In genomic region chr3:19946291-19946831, GRCh38 we compare ENCODE assay signal across 8 cellular contexts. TPM values are rescaled to one million over a fixed set of nuclear protein-coding genes. Genes with fewer than 3 reads are reported as not detected.
A peak's percentile ranks its signal among the peaks of the same experiment; 100 is the strongest.
DNase-seq lines count a peak whose midpoint lies in the region; ATAC-seq and TF ChIP-seq lines count a peak whose summit lies in the region.

No MANE protein-coding gene starts in this region.

- peak overlapping the region; percentile 94 for H3K27ac ChIP-seq in CD4-positive, alpha-beta T cell (ENCODE audit: low read depth, low read length)
- H3K27ac ChIP-seq in HUES64 (ENCODE audit: low read depth, low read length) (peak overlapping the region; percentile 95), angular gyrus (ENCODE audit: low read depth, low read length) (peak overlapping the region; percentile 88), substantia nigra (ENCODE audit: low read depth, low read length, poor library complexity, severe bottlenecking) (peak overlapping the region; percentile 91)

- H3K9me3 ChIP-seq in CD4-positive, alpha-beta T cell (ENCODE audit: control insufficient read depth, low read length) = no peaks in the 10 kb centered on the region
- no peaks in the 10 kb centered on the region for H3K9me3 ChIP-seq in HUES64 (ENCODE audit: insufficient read depth, low read depth, low read length)

- CTCF ChIA-PET in CD4-positive, alpha-beta T cell (lab: Charles Lee) = no interaction called here

- H3K27me3 Mint-ChIP-seq in CD4-positive, alpha-beta T cell = no peaks in the 10 kb centered on the region

- peak overlapping the region; percentile 93 for H3K4me3 ChIP-seq in HUES64 (ENCODE audit: low read length)

- peaks cover 10% of the 10 kb centered on the region for H3K36me3 ChIP-seq in HUES64 (ENCODE audit: insufficient read depth, low read length)

- peak overlapping the region; percentile 97 for H3K27ac Mint-ChIP-seq in CD4-positive, alpha-beta T cell

- peaks cover 29% of the 10 kb centered on the region for H3K4me1 ChIP-seq in HUES64 (ENCODE audit: insufficient read depth, low read length)

- intact Hi-C loops in CD4-positive, alpha-beta T cell (cut with DNase I, micrococcal nuclease) = loop anchor here (2.0 to 10.0 kb wide), 4 partner anchors 94 to 802 kb away; partner anchors contain the start of genes KAT2B (in 1 of the 2), KCNH8 (in 1 of the 2) and SGO1 (in 1 of the 2)

- H3K4me3 Mint-ChIP-seq in CD4-positive, alpha-beta T cell = peak overlapping the region; percentile 100

- H3K9me3 Mint-ChIP-seq in CD4-positive, alpha-beta T cell = no peaks in the 10 kb centered on the region

- H3K9ac ChIP-seq in HUES64 (ENCODE audit: low read depth, low read length) = peak overlapping the region; percentile 95

- POLR2A ChIA-PET in CD4-positive, alpha-beta T cell (lab: Charles Lee) = interaction anchor here (1.2 to 3.5 kb wide), 2 partner anchors 95 to 96 kb away, joined by 6 to 48 read pairs; partner anchors contain the start of gene KAT2B

- 60% methylated on average over 14 of the region's 17 CpGs for WGBS in HUES64

- peaks cover 32% of the 10 kb centered on the region for H3K36me3 Mint-ChIP-seq in CD4-positive, alpha-beta T cell (ENCODE audit: low read depth)

- no peak for TF ChIP-seq CTCF in CD4-positive, alpha-beta T cell (IDR thresholded peaks at IDR 0.05)

- no peak for DNase-seq in CD4-positive, alpha-beta T cell
- peak; percentile 43 for DNase-seq in inferior parietal cortex (ENCODE audit: extremely low spot score)
- peak in 11 of 49 donors; percentile 24 to 63 (median 47) for DNase-seq in substantia nigra (lab: John Stamatoyannopoulos, UW)
- no peak for DNase-seq in EL
- DNase-seq in NAMALWA (ENCODE audit: low spot score) = no peak

- no peaks in the 10 kb centered on the region for H3K27me3 ChIP-seq in CD4-positive, alpha-beta T cell (ENCODE audit: control insufficient read depth, insufficient read depth, low read length)
- no peaks in the 10 kb centered on the region for H3K27me3 ChIP-seq in HUES64 (ENCODE audit: insufficient read depth, low read length)

- ATAC-seq in CD4-positive, alpha-beta T cell (ENCODE audit: poor library complexity) = peak; percentile 1
- ATAC-seq in GM21390 (IDR thresholded peaks at IDR 0.05; ENCODE audit: unreplicated experiment) = peak; percentile 7

- H3K4me1 Mint-ChIP-seq in CD4-positive, alpha-beta T cell (ENCODE audit: low read depth) = peaks cover 54% of the 10 kb centered on the region

RNA-seq across cellular contexts. Expression of gene RAB5A, which starts 0.5 kb away (rescaled TPM):
- 100 to 1,000 TPM; 120 to 125 TPM for total RNA-seq in CD4-positive, alpha-beta T cell
- 64.5 TPM for polyA plus RNA-seq in HUES64 (2013, experiment 1 of 2)
- polyA plus RNA-seq in HUES64 (2013, experiment 2 of 2) = 87.9 TPM

RNA-seq across cellular contexts. Expression of gene EFHB, which starts 12.3 kb away (rescaled TPM):
- total RNA-seq in CD4-positive, alpha-beta T cell = 1 to 10 TPM in 1 of 2 experiments, under 1 TPM in 1; 0.99 to 1.2 TPM
- 0.55 TPM for polyA plus RNA-seq in HUES64 (2013, experiment 1 of 2)
- 0.57 TPM for polyA plus RNA-seq in HUES64 (2013, experiment 2 of 2)
